14 cellular contexts compared by ENCODE assay signal in genomic region chr19:53907690-53908089, GRCh38. TPM values are rescaled to one million over a fixed set of nuclear protein-coding genes. Genes with fewer than 3 reads are reported as not detected.
DNase-seq lines count a peak whose midpoint lies in the region; FAIRE-seq and TF ChIP-seq lines count a peak whose summit lies in the region.
"Had no signal": no experiment of that assay in that cellular context is flagged by ENCODE, and none has a peak within 500 bp of the region (broad histone marks: within the 10 kb centered on the region; RNA-seq: fewer than 3 reads in every experiment).

No MANE protein-coding gene starts in this region.

- H3K4me3 Mint-ChIP-seq in brain (peak overlapping the region; percentile 72 to 99 (median 79)), type B pancreatic cell (peak overlapping the region; percentile 55)
- H3K4me3 Mint-ChIP-seq: activated T-helper 1 cell treated with anti-CD3 and anti-CD28 coated beads, Interleukin-12 subunit alpha, Interleukin-12 subunit beta, Interleukin-2, Interleukin-4 antibody, amounts not matched to agents 30 ng/mL and 10 ng/mL and 1 ng/mL, durations not matched to agents 14 hours and 24 hours and 36 hours had no signal

- TF ChIP-seq POLR2A in GM12891 (IDR thresholded peaks at IDR 0.05; ENCODE audit: low read depth, low read length): no peak

- H3K36me3 ChIP-seq in iPS-20b (ENCODE audit: insufficient read depth, low read depth, low read length): no peaks in the 10 kb centered on the region
- H3K36me3 ChIP-seq: SJSA1 had no signal

- H3K9ac ChIP-seq in iPS-20b (ENCODE audit: low read depth, low read length): no peak overlapping the region; the same call in 1 of the 2 replicates

- H3K27ac Mint-ChIP-seq in brain (peak overlapping the region in 4 of 5 experiments; percentile 55 to 93 (median 68)), type B pancreatic cell (no peak overlapping the region)
- H3K27ac Mint-ChIP-seq: activated T-helper 1 cell treated with anti-CD3 and anti-CD28 coated beads, Interleukin-12 subunit alpha, Interleukin-12 subunit beta, Interleukin-2, Interleukin-4 antibody, amounts not matched to agents 30 ng/mL and 10 ng/mL and 1 ng/mL, durations not matched to agents 14 hours and 24 hours and 36 hours had no signal

- DNase-seq in stimulated activated CD4-positive, alpha-beta T cell treated with anti-CD3 and anti-CD28 coated beads, Interleukin-15, amount 100 ng/mL, for 24 hours: peak; percentile 5
- DNase-seq in stimulated activated CD4-positive, alpha-beta T cell treated with anti-CD3 and anti-CD28 coated beads, Interleukin-4, amount 100 ng/mL, for 24 hours: no peak
- DNase-seq in type B pancreatic cell (ENCODE audit: extremely low spot score, unreplicated experiment): no peak
- DNase-seq in amniotic stem cell (lab: John Stamatoyannopoulos, UW): no peak
- no peak for DNase-seq in activated naive CD4-positive, alpha-beta T cell treated with anti-CD3 and anti-CD28 coated beads, Interleukin-2, amount 50 U/mL, for 16 hours
- DNase-seq in GM12891 (ENCODE audit: insufficient read length, low spot score): no peak

- H3K27me3 ChIP-seq in iPS-20b (ENCODE audit: insufficient read depth, low read length): peaks cover 79% of the 10 kb centered on the region

- no peak overlapping the region for H3K27ac ChIP-seq in iPS-20b (ENCODE audit: low read length)
- H3K27ac ChIP-seq: SJSA1 had no signal

- peaks cover 57% of the 10 kb centered on the region for H3K4me1 Mint-ChIP-seq in brain
- H3K4me1 Mint-ChIP-seq in type B pancreatic cell (ENCODE audit: unreplicated experiment): peaks cover 13% of the 10 kb centered on the region

- H3K4me3 ChIP-seq in iPS-20b (ENCODE audit: low read length): peak overlapping the region; percentile 73
- H3K4me3 ChIP-seq: K562, SJSA1 had no signal

- TF ChIP-seq CTCF in brain (conservative IDR thresholded peaks at IDR 0.05): no peak
- no peak for TF ChIP-seq CTCF in type B pancreatic cell (conservative IDR thresholded peaks at IDR 0.05)

- H3K27me3 Mint-ChIP-seq in brain (peaks cover 69% of the 10 kb centered on the region), type B pancreatic cell (peaks cover 91% of the 10 kb centered on the region)

- H3K4me1 ChIP-seq in iPS-20b (ENCODE audit: insufficient read depth, low read length): peaks cover 9% of the 10 kb centered on the region; the same call in 1 of the 2 replicates

- FAIRE-seq in GM12891 (lab: Jason Lieb, UNC): no peak

- H3K9me3 ChIP-seq in iPS-20b (ENCODE audit: insufficient read depth, low read depth, low read length): no peaks in the 10 kb centered on the region
- H3K9me3 ChIP-seq: SJSA1 had no signal

- H3K36me3 Mint-ChIP-seq in brain: peaks cover 6% of the 10 kb centered on the region
- H3K36me3 Mint-ChIP-seq in type B pancreatic cell: no peaks in the 10 kb centered on the region

- H3K9me3 Mint-ChIP-seq in brain: peaks cover 0 to 8% (median 0%) of the 10 kb centered on the region in 5 experiments
- H3K9me3 Mint-ChIP-seq in type B pancreatic cell: no peaks in the 10 kb centered on the region
- H3K9me3 Mint-ChIP-seq: activated T-helper 1 cell treated with anti-CD3 and anti-CD28 coated beads, Interleukin-12 subunit alpha, Interleukin-12 subunit beta, Interleukin-2, Interleukin-4 antibody, amounts not matched to agents 30 ng/mL and 10 ng/mL and 1 ng/mL, durations not matched to agents 14 hours and 24 hours and 36 hours had no signal

TF ChIP-seq in GM12891, 5 proteins besides CTCF, POLR2A, EP300 and RAD21:
- TF ChIP-seq SPI1 (IDR thresholded peaks at IDR 0.05; ENCODE audit: low read depth, low read length) (no peak), POLR2AphosphoS5 (IDR thresholded peaks at IDR 0.05; ENCODE audit: low read depth, low read length) (no peak), POU2F2 (IDR thresholded peaks at IDR 0.05; ENCODE audit: low read depth, low read length) (no peak), TAF1 (IDR thresholded peaks at IDR 0.05; ENCODE audit: low read depth, low read length) (no peak), PAX5 (IDR thresholded peaks at IDR 0.05; ENCODE audit: insufficient read depth, low read length, severe bottlenecking) (no peak)

RNA-seq across cellular contexts. Expression of gene CACNG7, which starts 1.4 kb away (rescaled TPM):
- 27.2 TPM for polyA plus RNA-seq in brain (ENCODE audit: insufficient read depth, low read depth, low replicate concordance)
- total RNA-seq in type B pancreatic cell (ENCODE audit: low replicate concordance): 0.67 and 6.0 TPM in 2 replicates
- polyA plus RNA-seq in GM12891 (2012; ENCODE audit: low read depth, missing spikeins): not detected
- total RNA-seq: activated T-helper 1 cell treated with anti-CD3 and anti-CD28 coated beads, Interleukin-12 subunit alpha, Interleukin-12 subunit beta, Interleukin-2, Interleukin-4 antibody, amounts not matched to agents 30 ng/mL and 10 ng/mL and 1 ng/mL, durations not matched to agents 14 hours and 24 hours and 36 hours; K562; kidney epithelial cell; omental fat pad; SJSA1 had no signal
- polyA plus RNA-seq: esophagus, K562 had no signal

RNA-seq across cellular contexts. Expression of gene PRKCG, which starts 25.7 kb away (rescaled TPM):
- 18.1 TPM for polyA plus RNA-seq in brain (ENCODE audit: insufficient read depth, low read depth, low replicate concordance)
- total RNA-seq in type B pancreatic cell (ENCODE audit: low replicate concordance): 2.4 and 3.1 TPM in 2 replicates
- not detected for polyA plus RNA-seq in GM12891 (2012; ENCODE audit: low read depth, missing spikeins)
- total RNA-seq: activated T-helper 1 cell treated with anti-CD3 and anti-CD28 coated beads, Interleukin-12 subunit alpha, Interleukin-12 subunit beta, Interleukin-2, Interleukin-4 antibody, amounts not matched to agents 30 ng/mL and 10 ng/mL and 1 ng/mL, durations not matched to agents 14 hours and 24 hours and 36 hours; K562; omental fat pad; SJSA1 had no signal
- polyA plus RNA-seq: K562 had no signal

RNA-seq across cellular contexts. Expression of gene MYADM, which starts 40.0 kb away (rescaled TPM):
- 49.7 TPM for polyA plus RNA-seq in brain (ENCODE audit: insufficient read depth, low read depth, low replicate concordance)
- 69.5 and 73.5 TPM in 2 replicates for total RNA-seq in type B pancreatic cell (ENCODE audit: low replicate concordance)
- 0.08 TPM for polyA plus RNA-seq in GM12891 (2012; ENCODE audit: low read depth, missing spikeins)

RNA-seq across cellular contexts. Expression of gene CACNG8, which starts 55.0 kb away (rescaled TPM):
- 4.3 TPM for polyA plus RNA-seq in brain (ENCODE audit: insufficient read depth, low read depth, low replicate concordance)
- total RNA-seq in type B pancreatic cell (ENCODE audit: low replicate concordance): 0.05 and 0.97 TPM in 2 replicates
- 0.04 TPM for polyA plus RNA-seq in GM12891 (2012; ENCODE audit: low read depth, missing spikeins)
- total RNA-seq: activated T-helper 1 cell treated with anti-CD3 and anti-CD28 coated beads, Interleukin-12 subunit alpha, Interleukin-12 subunit beta, Interleukin-2, Interleukin-4 antibody, amounts not matched to agents 30 ng/mL and 10 ng/mL and 1 ng/mL, durations not matched to agents 14 hours and 24 hours and 36 hours; omental fat pad; SJSA1 had no signal
- polyA plus RNA-seq: K562 had no signal
